In genomic region chr2:239252433-239253200, GRCh38 we compare ENCODE assay signal across 1 cellular context.
TF ChIP-seq lines count a peak whose summit lies in the region.

No MANE protein-coding gene starts in this region.

TF ChIP-seq in GM23338, 12 proteins besides CTCF, POLR2A, EP300 and RAD21 (continued from another document):
- TF ChIP-seq JUNB (IDR thresholded peaks at IDR 0.05; ENCODE audit: unreplicated experiment) (no peak), ZNF114 (CRISPR knock-in tag; IDR thresholded peaks at IDR 0.05) (no peak), CREB1 (CRISPR knock-in tag; IDR thresholded peaks at IDR 0.05; ENCODE audit: low read depth) (no peak), ZNF331 (CRISPR knock-in tag; IDR thresholded peaks at IDR 0.05; ENCODE audit: low read depth) (no peak), NANOG (IDR thresholded peaks at IDR 0.05; ENCODE audit: borderline replicate concordance) (no peak)
TF ChIP-seq in GM23338: peak in this region for 0.
